Comparison of ENCODE assay signal across 12 cellular contexts in the genomic region with DNA sequence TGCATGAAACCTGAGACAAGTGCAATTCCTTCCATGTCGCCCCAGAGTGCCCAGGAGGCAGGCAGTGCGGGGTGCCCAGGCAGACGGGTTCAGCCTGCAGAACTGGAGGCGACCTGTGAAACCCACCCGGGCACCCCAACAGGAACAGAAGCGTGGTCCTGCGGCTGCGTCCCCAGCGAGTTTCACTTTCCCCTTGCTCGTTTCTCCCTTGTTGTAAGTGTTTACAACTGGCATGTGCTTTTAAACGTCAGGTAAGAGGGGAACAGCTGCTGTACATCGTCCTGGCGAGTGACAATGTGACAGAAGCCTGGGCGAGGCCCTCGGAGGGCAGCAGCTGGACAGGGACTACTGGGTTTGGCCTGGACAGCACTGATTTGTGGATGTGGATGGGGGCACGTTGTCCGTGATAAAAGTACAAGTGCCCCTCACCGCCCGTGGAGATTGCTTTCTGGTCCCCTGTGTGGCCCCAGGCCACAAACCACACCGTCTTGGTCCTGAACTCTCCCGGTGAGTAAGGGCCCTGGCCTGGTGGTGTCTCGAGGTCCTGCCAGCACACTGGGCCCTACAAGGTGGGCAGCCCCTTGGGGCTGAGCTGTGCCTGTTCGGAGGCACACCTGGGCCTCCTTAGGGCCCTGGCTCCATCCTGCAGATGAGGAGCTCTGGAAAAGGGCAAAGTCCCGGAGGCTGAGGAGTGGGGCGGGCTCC. TPM values are rescaled to one million over a fixed set of nuclear protein-coding genes. Genes with fewer than 3 reads are reported as not detected.
DNase-seq lines count a peak whose midpoint lies in the region; ATAC-seq and TF ChIP-seq lines count a peak whose summit lies in the region.
"Had no signal": no experiment of that assay in that cellular context is flagged by ENCODE, and none has a peak within 500 bp of the region (broad histone marks: within the 10 kb centered on the region; RNA-seq: fewer than 3 reads in every experiment).

No MANE protein-coding gene starts in this region.

- H4K8ac ChIP-seq in trophoblast cell (ENCODE audit: low read depth, low read length): no peak overlapping the region

- peaks cover 25% of the 10 kb centered on the region for H3K27me3 ChIP-seq in trophoblast cell (ENCODE audit: insufficient read depth, low read length)

- no peak overlapping the region for H2BK5ac ChIP-seq in trophoblast cell (ENCODE audit: low read depth, low read length, poor library complexity)

- peaks cover 2% of the 10 kb centered on the region for H3K79me1 ChIP-seq in trophoblast cell (ENCODE audit: low read length)

- no peak overlapping the region for H2BK120ac ChIP-seq in trophoblast cell (ENCODE audit: insufficient read depth, low read length, poor library complexity)

- no peak overlapping the region for H2AFZ ChIP-seq in trophoblast cell (ENCODE audit: insufficient read depth, low read length, poor library complexity)

- peaks cover 35% of the 10 kb centered on the region for H3K27me3 Mint-ChIP-seq in activated CD4-positive, alpha-beta T cell treated with anti-CD3 and anti-CD28 coated beads, Interleukin-2, amount 10 ng/mL, durations not matched to agents 24 days and 14 days
- peaks cover 14% of the 10 kb centered on the region for H3K27me3 Mint-ChIP-seq in activated B cell treated with CpG ODN at 0.5 μM for 24 hours

- CTCF ChIA-PET in activated B cell treated with CpG ODN at 0.5 μM for 24 hours (lab: Charles Lee): interaction anchor here (1.3 kb wide), 1 partner anchor 23 kb away, joined by 3 read pairs; no protein-coding TSS in a partner anchor

- POLR2A ChIA-PET in activated B cell treated with CpG ODN at 0.5 μM for 24 hours (lab: Charles Lee): interaction anchor here (1.2 to 2.7 kb wide), 2 partner anchors 17 to 34 kb away, joined by 5 to 12 read pairs; no protein-coding TSS in a partner anchor

- H3K9ac ChIP-seq in trophoblast cell (ENCODE audit: low read length): no peak overlapping the region

- no peak for TF ChIP-seq CTCF in activated B cell treated with CpG ODN at 0.5 μM for 24 hours (IDR thresholded peaks at IDR 0.05)

- peak overlapping the region; percentile 15 for H3K4me3 ChIP-seq in trophoblast cell (ENCODE audit: low read depth, low read length)

- DNase-seq in activated CD4-positive, alpha-beta T cell treated with anti-CD3 and anti-CD28 coated beads, Interleukin-2, amount 10 ng/mL, durations not matched to agents 24 days and 14 days: peak; percentile 81
- no peak for DNase-seq in activated CD4-positive, alpha-beta T cell treated with anti-CD3 and anti-CD28 coated beads, Interleukin-2, amount 50 U/mL, for 48 hours
- DNase-seq in activated B cell treated with CpG ODN at 0.5 μM for 24 hours: no peak
- DNase-seq in trophoblast cell: no peak
- no peak for DNase-seq in NCI-H2107 (lab: John Stamatoyannopoulos, UW)
- DNase-seq in NCI-H524 treated with DMSO at 0.1 percent for 48 hours (lab: John Stamatoyannopoulos, UW): no peak
- DNase-seq: heart right ventricle, NCI-H1105 had no signal

- H2BK12ac ChIP-seq in trophoblast cell (ENCODE audit: low read length): no peak overlapping the region

- no peak overlapping the region for H3K18ac ChIP-seq in trophoblast cell (ENCODE audit: low read length)

- H3K4me1 Mint-ChIP-seq in activated CD4-positive, alpha-beta T cell treated with anti-CD3 and anti-CD28 coated beads, Interleukin-2, amount 10 ng/mL, durations not matched to agents 24 days and 14 days: peaks cover 11% of the 10 kb centered on the region
- H3K4me1 Mint-ChIP-seq in activated B cell treated with CpG ODN at 0.5 μM for 24 hours: peaks cover 37% of the 10 kb centered on the region

- no peaks in the 10 kb centered on the region for H3K79me2 ChIP-seq in trophoblast cell (ENCODE audit: control insufficient read depth, insufficient read depth, low read length, poor library complexity)

- no peak overlapping the region for H3K27ac ChIP-seq in trophoblast cell (ENCODE audit: low read depth, low read length)
- H3K27ac ChIP-seq: heart right ventricle had no signal

- H3K36me3 Mint-ChIP-seq in activated CD4-positive, alpha-beta T cell treated with anti-CD3 and anti-CD28 coated beads, Interleukin-2, amount 10 ng/mL, durations not matched to agents 24 days and 14 days (ENCODE audit: low read depth): no peaks in the 10 kb centered on the region
- no peaks in the 10 kb centered on the region for H3K36me3 Mint-ChIP-seq in activated B cell treated with CpG ODN at 0.5 μM for 24 hours (ENCODE audit: low read depth)

- no peak overlapping the region for H4K12ac ChIP-seq in trophoblast cell (ENCODE audit: low read depth, low read length)

- intact Hi-C loops in activated CD4-positive, alpha-beta T cell treated with anti-CD3 and anti-CD28 coated beads, Interleukin-2, amount 10 ng/mL, durations not matched to agents 24 days and 14 days (cut with micrococcal nuclease): no loop called here
- intact Hi-C loops in activated B cell treated with CpG ODN at 0.5 μM for 24 hours (cut with micrococcal nuclease): loop anchor here (2.0 kb wide), 1 partner anchor 17 kb away; no protein-coding TSS in a partner anchor

- H4K91ac ChIP-seq in trophoblast cell (ENCODE audit: low read depth, low read length): no peak overlapping the region

- peaks cover 11% of the 10 kb centered on the region for H3K9me3 ChIP-seq in trophoblast cell (ENCODE audit: insufficient read depth, low read depth, low read length)
- H3K9me3 ChIP-seq: heart right ventricle had no signal

- no peak overlapping the region for H3K27ac Mint-ChIP-seq in activated CD4-positive, alpha-beta T cell treated with anti-CD3 and anti-CD28 coated beads, Interleukin-2, amount 10 ng/mL, durations not matched to agents 24 days and 14 days
- H3K27ac Mint-ChIP-seq in activated B cell treated with CpG ODN at 0.5 μM for 24 hours: peak overlapping the region; percentile 12

- H3K4me3 Mint-ChIP-seq in activated CD4-positive, alpha-beta T cell treated with anti-CD3 and anti-CD28 coated beads, Interleukin-2, amount 10 ng/mL, durations not matched to agents 24 days and 14 days: peak overlapping the region; percentile 77
- H3K4me3 Mint-ChIP-seq in activated B cell treated with CpG ODN at 0.5 μM for 24 hours: peak overlapping the region; percentile 81

- no CpG with 5 or more reads among the region's 25 CpGs for WGBS in trophoblast cell (ENCODE audit: extremely low coverage, insufficient coverage, insufficient read length)

- no peaks in the 10 kb centered on the region for H3K36me3 ChIP-seq in trophoblast cell (ENCODE audit: control insufficient read depth in 1 of 2, insufficient read depth in 2 of 2, low read length in 2 of 2)
- H3K36me3 ChIP-seq: heart right ventricle had no signal

- H3K14ac ChIP-seq in trophoblast cell (ENCODE audit: low read length): no peak overlapping the region

- no peaks in the 10 kb centered on the region for H3K9me3 Mint-ChIP-seq in activated CD4-positive, alpha-beta T cell treated with anti-CD3 and anti-CD28 coated beads, Interleukin-2, amount 10 ng/mL, durations not matched to agents 24 days and 14 days
- no peaks in the 10 kb centered on the region for H3K9me3 Mint-ChIP-seq in activated B cell treated with CpG ODN at 0.5 μM for 24 hours

- no peak overlapping the region for H3K4ac ChIP-seq in trophoblast cell (ENCODE audit: low read depth, low read length)

- H3K4me1 ChIP-seq in trophoblast cell (ENCODE audit: control insufficient read depth in 1 of 2, insufficient read depth in 2 of 2, low read length in 2 of 2): peaks cover 6% of the 10 kb centered on the region in 2 experiments

- no peak overlapping the region for H3K4me2 ChIP-seq in trophoblast cell (ENCODE audit: low read length)

- no peak overlapping the region for H3K23ac ChIP-seq in trophoblast cell (ENCODE audit: low read length)

- H2AK5ac ChIP-seq in trophoblast cell (ENCODE audit: low read length): no peak overlapping the region

- ATAC-seq in GM21515 (IDR thresholded peaks at IDR 0.05; ENCODE audit: unreplicated experiment): peak; percentile 47
- ATAC-seq in activated B cell treated with CpG ODN at 0.5 μM for 24 hours (ENCODE audit: low read depth): peak; percentile 45
- ATAC-seq in HG02763 (IDR thresholded peaks at IDR 0.05; ENCODE audit: unreplicated experiment): no peak
- ATAC-seq: heart right ventricle had no signal

RNA-seq across cellular contexts. Expression of gene VENTX, which starts 4.0 kb away (rescaled TPM):
- not detected in 2 replicates for total RNA-seq in activated CD4-positive, alpha-beta T cell treated with anti-CD3 and anti-CD28 coated beads, Interleukin-2, amount 10 ng/mL, durations not matched to agents 24 days and 14 days
- 0.13 TPM in 1 of 2 replicates, not detected in the other for total RNA-seq in activated B cell treated with CpG ODN at 0.5 μM for 24 hours
- polyA plus RNA-seq in trophoblast cell (2013): 0.14 and 0.19 TPM in 2 replicates
- total RNA-seq: activated CD8-positive, alpha-beta memory T cell treated with anti-CD3 and anti-CD28 coated beads for 36 hours had no signal

RNA-seq across cellular contexts. Expression of gene UTF1, which starts 11.6 kb away (rescaled TPM):
- 0.17 and 0.19 TPM in 2 replicates for total RNA-seq in activated CD4-positive, alpha-beta T cell treated with anti-CD3 and anti-CD28 coated beads, Interleukin-2, amount 10 ng/mL, durations not matched to agents 24 days and 14 days
- not detected in 2 replicates for total RNA-seq in activated B cell treated with CpG ODN at 0.5 μM for 24 hours
- 0.25 and 0.31 TPM in 2 replicates for polyA plus RNA-seq in trophoblast cell (2013)
- total RNA-seq: activated CD8-positive, alpha-beta memory T cell treated with anti-CD3 and anti-CD28 coated beads for 36 hours; heart right ventricle; myocyte had no signal
- polyA plus RNA-seq: heart right ventricle had no signal

RNA-seq across cellular contexts. Expression of gene ADAM8, which starts 35.0 kb away (rescaled TPM):
- 143 and 165 TPM in 2 replicates for total RNA-seq in activated CD4-positive, alpha-beta T cell treated with anti-CD3 and anti-CD28 coated beads, Interleukin-2, amount 10 ng/mL, durations not matched to agents 24 days and 14 days
- total RNA-seq in activated B cell treated with CpG ODN at 0.5 μM for 24 hours: 137 and 152 TPM in 2 replicates
- polyA plus RNA-seq in trophoblast cell (2013): 16.9 and 18.0 TPM in 2 replicates
